In genomic region chr19:56670961-56671612, GRCh38 we compare ENCODE assay signal across 1 cellular context.
TF ChIP-seq lines count a peak whose summit lies in the region.

No MANE protein-coding gene starts in this region.

TF ChIP-seq in GM23338, 12 proteins besides CTCF, POLR2A, EP300 and RAD21 (continued from another document):
- TF ChIP-seq EZH2phosphoT487 (IDR thresholded peaks at IDR 0.05; ENCODE audit: unreplicated experiment) (no peak), JUNB (IDR thresholded peaks at IDR 0.05; ENCODE audit: unreplicated experiment) (no peak), ZNF331 (CRISPR knock-in tag; IDR thresholded peaks at IDR 0.05; ENCODE audit: low read depth) (no peak), ETS1 (IDR thresholded peaks at IDR 0.05) (no peak), CREB1 (CRISPR knock-in tag; IDR thresholded peaks at IDR 0.05; ENCODE audit: low read depth) (no peak), POLR2AphosphoS5 (IDR thresholded peaks at IDR 0.05; ENCODE audit: low read depth) (no peak), NANOG (IDR thresholded peaks at IDR 0.05; ENCODE audit: borderline replicate concordance) (no peak), ZNF462 (CRISPR knock-in tag; IDR thresholded peaks at IDR 0.05) (no peak)
TF ChIP-seq in GM23338: peak in this region for 0.
